14 cellular contexts compared by ENCODE assay signal in genomic region chr7:116150588-116150987, GRCh38. TPM values are rescaled to one million over a fixed set of nuclear protein-coding genes. Genes with fewer than 3 reads are reported as not detected.
DNase-seq lines count a peak whose midpoint lies in the region; ATAC-seq and TF ChIP-seq lines count a peak whose summit lies in the region.
"Had no signal": no experiment of that assay in that cellular context is flagged by ENCODE, and none has a peak within 500 bp of the region (broad histone marks: within the 10 kb centered on the region; RNA-seq: fewer than 3 reads in every experiment).

No MANE protein-coding gene starts in this region.

- POLR2A ChIA-PET in OCI-LY7 (lab: Charles Lee): interaction anchor here (1.4 kb wide), 1 partner anchor 13 kb away, joined by 4 read pairs; no protein-coding TSS in a partner anchor

- intact Hi-C loops in adrenal gland (cut with DNase I): no loop called here
- intact Hi-C loops in OCI-LY7 (cut with micrococcal nuclease; ENCODE audit: unreplicated experiment): loop anchor here (10.0 kb wide), 1 partner anchor 804 kb away; the partner anchor contains the start of gene ST7

- H2AFZ ChIP-seq in SU-DHL-6 (ENCODE audit: low read depth, low read length, severe bottlenecking) (no peak overlapping the region), OCI-LY7 (ENCODE audit: low read length) (no peak overlapping the region)

- H3K27me3 ChIP-seq in SU-DHL-6 (ENCODE audit: low read length): no peaks in the 10 kb centered on the region
- H3K27me3 ChIP-seq in adrenal gland: no peaks in the 10 kb centered on the region
- H3K27me3 ChIP-seq: uterus had no signal

- H3K36me3 ChIP-seq in SU-DHL-6 (ENCODE audit: low read length) (no peaks in the 10 kb centered on the region; the same call in 1 of the 2 replicates), adrenal gland (replicated peaks in 1 of 2) (no peaks in the 10 kb centered on the region), OCI-LY7 (ENCODE audit: insufficient read depth, low read length) (no peaks in the 10 kb centered on the region)
- H3K36me3 ChIP-seq: uterus had no signal

- no peaks in the 10 kb centered on the region for H3F3A ChIP-seq in SU-DHL-6 (ENCODE audit: insufficient read depth)

- H3K4me2 ChIP-seq in SU-DHL-6 (ENCODE audit: low read depth, low read length, poor library complexity, severe bottlenecking): peak overlapping the region; percentile 53
- no peak overlapping the region for H3K4me2 ChIP-seq in OCI-LY7 (ENCODE audit: low read length)

- H3K9ac ChIP-seq in SU-DHL-6 (ENCODE audit: low read length): no peak overlapping the region

- TF ChIP-seq CTCF in GM13977 (IDR thresholded peaks at IDR 0.05; ENCODE audit: extremely low read depth, insufficient read depth, missing control alignments): no peak
- no peak for TF ChIP-seq CTCF in SU-DHL-6 (IDR thresholded peaks at IDR 0.05; ENCODE audit: insufficient read depth, low read length, poor library complexity, severe bottlenecking)
- no peak for TF ChIP-seq CTCF in adrenal gland (IDR thresholded peaks at IDR 0.05)
- TF ChIP-seq CTCF in OCI-LY7 (conservative IDR thresholded peaks at IDR 0.05; ENCODE audit: low read length): no peak

- H3K4me3 ChIP-seq in SU-DHL-6 (ENCODE audit: insufficient read depth, low read length, poor library complexity, severe bottlenecking) (peak overlapping the region; percentile 36), adrenal gland (no peak overlapping the region), OCI-LY7 (ENCODE audit: low read depth, low read length, poor library complexity, severe bottlenecking) (no peak overlapping the region)
- H3K4me3 ChIP-seq: uterus had no signal

- ATAC-seq in GM21360 (IDR thresholded peaks at IDR 0.05; ENCODE audit: unreplicated experiment) (peak; percentile 89), HG03064 (IDR thresholded peaks at IDR 0.05; ENCODE audit: low read depth, unreplicated experiment) (peak; percentile 94)

- H3K79me2 ChIP-seq in SU-DHL-6 (ENCODE audit: insufficient read depth, low read length) (no peaks in the 10 kb centered on the region), OCI-LY7 (ENCODE audit: insufficient read depth, low read depth, low read length) (no peaks in the 10 kb centered on the region)

- in situ Hi-C loops in GM13977 (cut with MboI; ENCODE audit: low pct_unique_long_range_greater_than_20kb, low sequenced_read_pairs, unreplicated experiment): loop anchor here (25.0 kb wide), 1 partner anchor 662 kb away; no protein-coding TSS in a partner anchor

- H3K9me2 ChIP-seq in SU-DHL-6 (replicated peaks; ENCODE audit: insufficient read depth, low read length): no peaks in the 10 kb centered on the region
- no peaks in the 10 kb centered on the region for H3K9me2 ChIP-seq in OCI-LY7 (ENCODE audit: insufficient read depth, low read length)

- WGBS in adrenal gland, 4 donors: 74 to 86% (median 81%) methylated on average over 1 of the region's 1 CpG

- CTCF ChIA-PET in OCI-LY7 (lab: Charles Lee; ENCODE audit: unreplicated experiment): no interaction called here

- H3K4me1 ChIP-seq in adrenal gland (replicated peaks in 1 of 2): no peaks in the 10 kb centered on the region
- H3K4me1 ChIP-seq in OCI-LY7 (ENCODE audit: insufficient read depth, low read length, poor library complexity, severe bottlenecking): peaks cover 3% of the 10 kb centered on the region
- H3K4me1 ChIP-seq: uterus had no signal

- DNase-seq in GM13977 (ENCODE audit: low spot score): peak; percentile 10
- no peak for DNase-seq in adrenal gland
- DNase-seq in OCI-LY7 (ENCODE audit: low spot score): no peak
- DNase-seq in AG08396 (ENCODE audit: low spot score): no peak
- no peak for DNase-seq in NCI-H446 (lab: John Stamatoyannopoulos, UW)
- DNase-seq: amniotic stem cell; DMS 273 treated with DMSO at 0.1 percent for 48 hours; NCI-H226; stimulated activated CD4-positive, alpha-beta T cell treated with anti-CD3 and anti-CD28 coated beads, Interleukin-1b, Interleukin-23, amount 100 ng/mL, for 48 hours; uterus had no signal

- H3K27ac ChIP-seq in SU-DHL-6 (ENCODE audit: low read depth, low read length) (peak overlapping the region; percentile 48), adrenal gland (no peak overlapping the region), OCI-LY7 (ENCODE audit: low read depth, low read length, poor library complexity, severe bottlenecking) (no peak overlapping the region)
- H3K27ac ChIP-seq: uterus, VCaP had no signal

- no peak for TF ChIP-seq POLR2A in adrenal gland (IDR thresholded peaks at IDR 0.05)

- H3K9me3 ChIP-seq in SU-DHL-6 (ENCODE audit: insufficient read depth, low read length) (no peaks in the 10 kb centered on the region), adrenal gland (replicated peaks in 1 of 3) (peaks cover 0 to 6% (median 0%) of the 10 kb centered on the region in 3 donors), OCI-LY7 (ENCODE audit: low read length) (no peaks in the 10 kb centered on the region)
- H3K9me3 ChIP-seq: uterus had no signal

- H4K20me1 ChIP-seq in SU-DHL-6 (ENCODE audit: low read depth, low read length) (no peaks in the 10 kb centered on the region), OCI-LY7 (ENCODE audit: insufficient read depth, low read length) (no peaks in the 10 kb centered on the region)

- no TSS peak for BruUV-seq in OCI-LY7 (replicated peaks; lab: Mats Ljungman, UMichigan)

RNA-seq across cellular contexts. Expression of gene TES, which starts 59.8 kb away (rescaled TPM):
- 10 to 100 TPM in 7 of 8 donors, 1 to 10 TPM in 1; 8.7 to 21.8 (median 14.8) TPM for total RNA-seq in adrenal gland
- polyA plus RNA-seq in adrenal gland: 10 to 100 TPM in 2 of 3 donors, 1 to 10 TPM in 1; 3.9 to 13.7 (median 10.7) TPM
- total RNA-seq in OCI-LY7 (2014; rRNA removed; shearing (Covaris generic)): not detected in 2 replicates
- total RNA-seq in OCI-LY7 (2022): not detected in 2 replicates

Comparison
In these comparisons a context has a peak if more than half of its experiments do, and no peak if none do; other contexts are left out.
1. RNA of gene TES, which starts 59.8 kb away (total RNA-seq): 8.7 to 21.8 TPM in adrenal gland; not detected in OCI-LY7; every median in the first group is over 4 times any median in the second.